ENCODE assay signal across 1 cellular context in genomic region chr11:9512370-9513019, GRCh38.
TF ChIP-seq lines count a peak whose summit lies in the region.

No MANE protein-coding gene starts in this region.

TF ChIP-seq in HepG2, 621 proteins besides CTCF, POLR2A, EP300 and RAD21 (continued from another document):
- peak; percentile 42; the same call in 1 of the 2 replicates for TF ChIP-seq NR2F2 (IDR thresholded peaks at IDR 0.05; ENCODE audit: borderline replicate concordance, low read depth)
- TF ChIP-seq XBP1 (CRISPR knock-in tag; IDR thresholded peaks at IDR 0.05), result no peak
- no peak for TF ChIP-seq ZNF775 (CRISPR knock-in tag; IDR thresholded peaks at IDR 0.05; ENCODE audit: borderline replicate concordance)
- TF ChIP-seq ZNF142 (CRISPR knock-in tag; IDR thresholded peaks at IDR 0.05), result no peak
- peak; percentile 17 for TF ChIP-seq ASH2L (IDR thresholded peaks at IDR 0.05; ENCODE audit: insufficient read length, low read depth, low read length)
- TF ChIP-seq MIER2 (CRISPR knock-in tag; IDR thresholded peaks at IDR 0.05), result no peak
- no peak for TF ChIP-seq ATM (IDR thresholded peaks at IDR 0.05; ENCODE audit: borderline replicate concordance)
- no peak for TF ChIP-seq AGO1 (IDR thresholded peaks at IDR 0.05; ENCODE audit: low read depth, low read length, poor library complexity, severe bottlenecking)
- TF ChIP-seq ZMYM3 (CRISPR knock-in tag; IDR thresholded peaks at IDR 0.05), result peak; percentile 34; the same call in 1 of the 2 replicates
- peak; percentile 15 for TF ChIP-seq TEAD3 (CRISPR knock-in tag; optimal IDR thresholded peaks at IDR 0.05; ENCODE audit: borderline replicate concordance)
